Comparison of ENCODE assay signal across 24 cellular contexts in the genomic region with DNA sequence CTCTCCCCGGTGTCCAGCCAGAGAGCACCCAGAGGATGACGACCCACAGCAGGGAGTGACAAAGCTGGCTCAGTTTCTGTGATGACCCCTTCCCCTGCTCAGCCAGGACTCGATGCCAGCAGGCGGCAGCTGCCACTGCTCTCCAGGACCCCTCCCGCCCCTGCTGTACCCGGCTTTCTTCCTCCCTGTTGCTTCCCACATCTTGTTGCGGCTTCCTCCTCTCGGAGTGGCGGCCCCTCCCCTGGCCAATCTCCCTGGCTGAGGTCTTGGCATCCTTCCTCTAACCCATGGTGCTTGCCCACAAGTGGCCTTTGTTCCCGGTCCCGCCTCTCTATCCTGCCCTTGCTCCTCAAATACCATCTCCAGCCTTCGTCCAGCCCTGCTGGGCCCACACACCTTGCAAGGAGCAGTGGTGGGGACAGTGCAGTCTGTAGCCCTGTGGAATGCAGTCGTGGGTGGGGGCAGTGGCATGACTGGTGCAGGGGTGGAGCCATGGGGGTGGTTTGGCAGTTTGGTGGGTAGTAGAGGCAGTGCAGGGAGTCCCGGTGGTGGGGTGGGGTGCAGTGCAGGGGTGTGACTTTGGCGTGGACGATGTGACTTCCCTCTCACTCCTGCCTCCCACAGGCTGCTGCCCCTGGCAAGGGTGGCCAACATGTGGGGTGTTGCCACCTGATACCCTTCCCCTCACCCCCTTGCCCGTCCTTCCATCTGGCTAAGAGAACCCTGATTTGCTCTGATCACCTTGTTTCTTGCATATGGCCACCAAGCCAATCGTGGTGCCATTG. TPM values are rescaled to one million over a fixed set of nuclear protein-coding genes. Genes with fewer than 3 reads are reported as not detected.
DNase-seq lines count a peak whose midpoint lies in the region; ATAC-seq and TF ChIP-seq lines count a peak whose summit lies in the region.
"Had no signal": no experiment of that assay in that cellular context is flagged by ENCODE, and none has a peak within 500 bp of the region (broad histone marks: within the 10 kb centered on the region; RNA-seq: fewer than 3 reads in every experiment).

No MANE protein-coding gene starts in this region.

- H3K27ac ChIP-seq in spleen (no peak overlapping the region), WERI-Rb-1 (no peak overlapping the region)
- H3K27ac ChIP-seq: esophagus muscularis mucosa, foreskin keratinocyte, heart left ventricle, SJSA1, upper lobe of left lung had no signal

- 30 to 86% (median 67%) methylated on average over 17 to 18 of the region's 18 CpGs for WGBS in spleen, 5 donors

- H3K4me3 ChIP-seq in spleen (no peak overlapping the region), WERI-Rb-1 (ENCODE audit: low read depth, low read length) (no peak overlapping the region)
- H3K4me3 ChIP-seq: esophagus muscularis mucosa, heart left ventricle, SJSA1, upper lobe of left lung had no signal

- H3K36me3 ChIP-seq in spleen (no peaks in the 10 kb centered on the region), WERI-Rb-1 (no peaks in the 10 kb centered on the region)
- H3K36me3 ChIP-seq: esophagus muscularis mucosa, heart left ventricle, SJSA1, upper lobe of left lung had no signal

- intact Hi-C loops in spleen (cut with DNase I; ENCODE audit: low total_unique reads): no loop called here

- peaks cover 0 to 7% (median 0%) of the 10 kb centered on the region in 6 donors for H3K4me1 ChIP-seq in spleen
- H3K4me1 ChIP-seq: esophagus muscularis mucosa, foreskin keratinocyte, heart left ventricle, SJSA1, upper lobe of left lung had no signal

- no peak for TF ChIP-seq POLR2A in spleen (IDR thresholded peaks at IDR 0.05)

- H3K9me3 ChIP-seq in spleen (peaks cover 8 to 30% (median 22%) of the 10 kb centered on the region in 8 donors), WERI-Rb-1 (ENCODE audit: severe bottlenecking) (peaks cover 16% of the 10 kb centered on the region)
- H3K9me3 ChIP-seq: SJSA1 had no signal

- ATAC-seq in HG03469 (IDR thresholded peaks at IDR 0.05; ENCODE audit: unreplicated experiment): no peak
- ATAC-seq: activated CD8-positive, alpha-beta T cell treated with anti-CD3 and anti-CD28 coated beads, Interleukin-2, amount 10 ng/mL, durations not matched to agents 7 days and 5 days; foreskin keratinocyte had no signal

- peaks cover 0 to 19% (median 0%) of the 10 kb centered on the region in 7 donors for H3K27me3 ChIP-seq in spleen (replicated peaks in 1 of 7)
- no peaks in the 10 kb centered on the region for H3K27me3 ChIP-seq in WERI-Rb-1 (ENCODE audit: insufficient read depth, low read depth, severe bottlenecking)
- H3K27me3 ChIP-seq: upper lobe of left lung had no signal

- DNase-seq in activated effector memory CD4-positive, alpha-beta T cell treated with anti-CD3 and anti-CD28 coated beads, Interleukin-2, amount 50 U/mL, for 16 hours: peak; percentile 52
- no peak for DNase-seq in activated effector memory CD4-positive, alpha-beta T cell treated with Interleukin-2 at 50 U/mL for 16 hours
- DNase-seq in NCI-H69 (lab: John Stamatoyannopoulos, UW): peak; percentile 21
- peak; percentile 47 for DNase-seq in islet precursor cell
- peak; percentile 59 for DNase-seq in spleen
- DNase-seq in SKM-1 (lab: John Stamatoyannopoulos, UW; ENCODE audit: unreplicated experiment): no peak
- DNase-seq in WERI-Rb-1: no peak
- DNase-seq: activated CD8-positive, alpha-beta T cell treated with anti-CD3 and anti-CD28 coated beads, Interleukin-2, amount 10 ng/mL, durations not matched to agents 7 days and 5 days; central memory CD4-positive, alpha-beta T cell; DMS79 treated with DMSO at 0.1 percent for 48 hours; foreskin keratinocyte; GDM1; NCI-H1048; NCI-H1694; NCI-H446 treated with DMSO at 0.1 percent for 48 hours; NCI-H82; nucleus accumbens; stimulated activated naive CD4-positive, alpha-beta T cell; upper lobe of left lung had no signal

- no peak for TF ChIP-seq CTCF in spleen (IDR thresholded peaks at IDR 0.05 in 8 of 11, conservative IDR thresholded peaks at IDR 0.05 in 3 of 11)
- no peak for TF ChIP-seq CTCF in WERI-Rb-1 (IDR thresholded peaks at IDR 0.05; ENCODE audit: low read depth, low read length)

RNA-seq across cellular contexts. Expression of a gene that starts 16.3 kb away (rescaled TPM):
- 10 to 100 TPM in 1 of 7 donors, 1 to 10 TPM in 6; 3.8 to 10.0 (median 5.9) TPM for total RNA-seq in spleen
- 1 to 10 TPM; 1.8 to 6.9 (median 4.1) TPM for polyA plus RNA-seq in spleen
- total RNA-seq: RPMI7951, SJSA1 had no signal

Comparison
In these comparisons a context has a peak if more than half of its experiments do, and no peak if none do; other contexts are left out.
1. DNase-seq: peak in activated effector memory CD4-positive, alpha-beta T cell treated with anti-CD3 and anti-CD28 coated beads, Interleukin-2, amount 50 U/mL, for 16 hours (single experiment), NCI-H69 (single experiment), islet precursor cell (single experiment) and spleen (single experiment); none in activated effector memory CD4-positive, alpha-beta T cell treated with Interleukin-2 at 50 U/mL for 16 hours (single experiment), SKM-1 (single experiment) and WERI-Rb-1 (single experiment).